In the genomic region with DNA sequence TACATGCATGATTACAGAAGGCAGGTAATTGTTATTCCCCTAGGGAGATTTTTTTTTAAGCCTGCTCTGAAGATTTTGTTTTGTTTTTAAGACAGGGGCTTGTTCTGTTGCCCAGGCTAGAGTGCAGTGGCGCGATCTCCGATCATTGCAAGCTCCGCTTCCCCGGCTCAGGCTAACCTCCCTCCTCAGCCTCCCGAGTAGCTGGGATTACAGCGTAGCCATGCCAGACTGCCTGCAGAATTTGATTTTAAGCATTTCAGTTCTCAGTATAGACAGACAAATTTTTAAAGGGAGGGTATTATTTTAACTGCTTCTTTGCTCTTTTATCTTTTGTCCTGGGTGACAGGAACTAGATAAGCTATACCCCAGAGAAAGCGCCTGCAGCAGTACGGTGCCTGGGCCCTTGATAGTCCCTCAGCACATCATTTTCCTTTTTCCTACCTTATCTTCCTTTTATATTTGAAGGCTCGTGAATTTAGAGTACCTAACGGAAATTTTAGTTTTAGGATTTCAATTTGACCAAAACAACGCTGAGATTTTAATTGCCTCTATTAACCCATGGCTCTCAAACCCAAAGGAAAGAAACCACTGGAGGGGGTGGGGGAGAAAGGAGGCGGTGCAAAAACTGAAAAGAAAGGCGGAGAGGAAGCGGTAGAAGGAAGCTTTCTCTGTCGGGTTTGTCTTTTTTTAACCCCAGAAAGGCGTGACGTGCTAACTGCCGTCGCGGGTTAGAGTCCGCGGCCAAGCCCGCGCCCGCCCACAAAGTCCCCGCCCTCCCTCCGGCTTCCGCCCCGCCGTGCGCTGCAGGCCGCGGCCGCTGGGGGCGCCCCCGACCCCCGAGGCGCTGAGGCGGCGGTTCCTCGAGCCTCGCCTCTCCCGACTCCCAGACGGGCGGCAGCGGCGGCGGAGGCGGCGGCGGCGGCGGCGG, we compare ENCODE assay signal across 9 cellular contexts. TPM values are rescaled to one million over a fixed set of nuclear protein-coding genes. Genes with fewer than 3 reads are reported as not detected.
DNase-seq lines count a peak whose midpoint lies in the region; ATAC-seq, FAIRE-seq and TF ChIP-seq lines count a peak whose summit lies in the region.
"Had no signal": no experiment of that assay in that cellular context is flagged by ENCODE, and none has a peak within 500 bp of the region (broad histone marks: within the 10 kb centered on the region; RNA-seq: fewer than 3 reads in every experiment).

A gene (plus strand): TSS at position 886 of the 928 bp plus-strand sequence. CDS start 329 bp downstream, outside the sequence.

- FAIRE-seq in keratinocyte (lab: Jason Lieb, UNC) = no peak
- FAIRE-seq: TTC549 had no signal

- dilution Hi-C loops in mammary epithelial cell (cut with HindIII; ENCODE audit: low sequenced_read_pairs) (no loop called here), keratinocyte (cut with MboI; ENCODE audit: extremely low pct_ligation_motif_present, low sequenced_read_pairs) (no loop called here)

- no peaks in the 10 kb centered on the region for H3K27me3 ChIP-seq in WERI-Rb-1 (ENCODE audit: insufficient read depth, low read depth, severe bottlenecking)
- H3K27me3 ChIP-seq in mammary epithelial cell (ENCODE audit: insufficient read depth, low read length) = no peaks in the 10 kb centered on the region
- no peaks in the 10 kb centered on the region for H3K27me3 ChIP-seq in keratinocyte (ENCODE audit: control insufficient read depth, extremely low read depth, insufficient read depth, low read length)

- H3K9ac ChIP-seq in mammary epithelial cell (ENCODE audit: insufficient read depth, low read length) (peak within 1 kb of the TSS; percentile 12), keratinocyte (ENCODE audit: control insufficient read depth, extremely low read depth, insufficient read depth, low read length) (peak within 1 kb of the TSS; percentile 40)

- BruUV-seq in mammary epithelial cell (replicated peaks; lab: Mats Ljungman, UMichigan) = no TSS peak

- H2AFZ ChIP-seq in mammary epithelial cell (ENCODE audit: low read depth, low read length) (peak within 1 kb of the TSS; percentile 91), keratinocyte (ENCODE audit: control insufficient read depth, low read length) (peak within 1 kb of the TSS; percentile 90)

- H3K9me1 ChIP-seq in keratinocyte (ENCODE audit: control insufficient read depth, extremely low read depth, insufficient read depth, low read length) = no peaks in the 10 kb centered on the region

- peak; percentile 69 for TF ChIP-seq CTCF in WERI-Rb-1 (IDR thresholded peaks at IDR 0.05; ENCODE audit: low read depth, low read length)
- peak; percentile 34 to 58 for TF ChIP-seq CTCF in mammary epithelial cell (conservative IDR thresholded peaks at IDR 0.05 in 1 of 2, IDR thresholded peaks at IDR 0.05 in 1 of 2; ENCODE audit: extremely low read depth in 1 of 2, insufficient read depth in 1 of 2, low read depth in 1 of 2, low read length in 2 of 2)
- TF ChIP-seq CTCF in keratinocyte (optimal IDR thresholded peaks at IDR 0.05 in 1 of 3, IDR thresholded peaks at IDR 0.05 in 1 of 3, conservative IDR thresholded peaks at IDR 0.05 in 1 of 3; ENCODE audit: extremely low read depth in 1 of 3, insufficient read depth in 2 of 3, low read length in 3 of 3) = peak in 2 of 3 experiments; percentile 56 to 67

- no peaks in the 10 kb centered on the region for H4K20me1 ChIP-seq in mammary epithelial cell (ENCODE audit: insufficient read depth, low read length)
- H4K20me1 ChIP-seq in keratinocyte (ENCODE audit: control insufficient read depth, extremely low read depth, insufficient read depth, low read length) = no peaks in the 10 kb centered on the region

- CTCF ChIA-PET in mammary epithelial cell (lab: Charles Lee; ENCODE audit: low non-redundant PET) = interaction anchor here (0.6 to 0.9 kb wide), 6 partner anchors 8 to 1023 kb away, joined by 3 to 16 read pairs (median 4); no protein-coding TSS in a partner anchor

- in situ Hi-C loops in mammary epithelial cell (cut with MboI; ENCODE audit: low sequenced_read_pairs in 2 of 2) = no loop called here

- ATAC-seq in GM18867 (IDR thresholded peaks at IDR 0.05; ENCODE audit: unreplicated experiment) (peak; percentile 83), HG03095 (IDR thresholded peaks at IDR 0.05; ENCODE audit: unreplicated experiment) (peak; percentile 70)

- H3K36me3 ChIP-seq in WERI-Rb-1 = no peaks in the 10 kb centered on the region
- no peaks in the 10 kb centered on the region for H3K36me3 ChIP-seq in mammary epithelial cell (ENCODE audit: insufficient read depth, low read length)
- no peaks in the 10 kb centered on the region for H3K36me3 ChIP-seq in keratinocyte (ENCODE audit: control insufficient read depth in 2 of 2, extremely low read depth in 1 of 2, insufficient read depth in 2 of 2, low read length in 2 of 2)

- H3K27ac ChIP-seq in WERI-Rb-1 = peak within 1 kb of the TSS; percentile 74
- peak within 1 kb of the TSS; percentile 25 for H3K27ac ChIP-seq in mammary epithelial cell (ENCODE audit: insufficient read depth, low read depth, low read length)
- no peak within 1 kb of the TSS for H3K27ac ChIP-seq in keratinocyte (ENCODE audit: control insufficient read depth, insufficient read depth, low read length)

- DNase-seq in AG08395 (ENCODE audit: low spot score) (peak; percentile 93), NCI-H2171 (lab: John Stamatoyannopoulos, UW) (peak; percentile 89), WERI-Rb-1 (peak; percentile 84), mammary epithelial cell (peak; percentile 81), keratinocyte (ENCODE audit: low read depth, low spot score) (no peak)
- peak; percentile 89 for DNase-seq in stimulated activated CD4-positive, alpha-beta T cell treated with anti-CD3 and anti-CD28 coated beads, Interleukin-12 subunit alpha, Interleukin-12 subunit beta, amount 100 ng/mL, for 4 hours

- H3K79me2 ChIP-seq in mammary epithelial cell (ENCODE audit: insufficient read depth, low read length) = peaks cover 7% of the 10 kb centered on the region
- H3K79me2 ChIP-seq in keratinocyte (ENCODE audit: control insufficient read depth, insufficient read depth, low read length) = no peaks in the 10 kb centered on the region

- intact Hi-C loops in mammary epithelial cell (cut with micrococcal nuclease) = loop anchor here (5.0 kb wide), 1 partner anchor 338 kb away; no protein-coding TSS in a partner anchor

- H3K4me3 ChIP-seq in WERI-Rb-1 (ENCODE audit: low read depth, low read length) (peak within 1 kb of the TSS; percentile 85), mammary epithelial cell (replicated peaks in 1 of 3; ENCODE audit: insufficient read depth in 1 of 3, low read depth in 2 of 3, low read length in 3 of 3) (peak within 1 kb of the TSS; percentile 52 to 57 (median 53)), keratinocyte (ENCODE audit: control insufficient read depth in 2 of 3, extremely low read depth in 1 of 3, insufficient read depth in 2 of 3, low read depth in 1 of 3, low read length in 3 of 3) (peak within 1 kb of the TSS; percentile 43 to 72 (median 69))

- H3K9me3 ChIP-seq in WERI-Rb-1 (ENCODE audit: severe bottlenecking) = no peaks in the 10 kb centered on the region
- H3K9me3 ChIP-seq in mammary epithelial cell (replicated peaks; ENCODE audit: insufficient read depth, low read length) = no peaks in the 10 kb centered on the region
- no peaks in the 10 kb centered on the region for H3K9me3 ChIP-seq in keratinocyte (ENCODE audit: control insufficient read depth, low read depth, low read length)

- WGBS in mammary epithelial cell (ENCODE audit: low coverage, missing lambda C conversion rate) = 40% methylated on average over 22 of the region's 55 CpGs

- H3K4me2 ChIP-seq in mammary epithelial cell (ENCODE audit: insufficient read depth, low read depth, low read length) (peak within 1 kb of the TSS; percentile 92), keratinocyte (ENCODE audit: control insufficient read depth, extremely low read depth, insufficient read depth, low read depth, low read length) (peak within 1 kb of the TSS; percentile 93)

- H3K4me1 ChIP-seq in mammary epithelial cell (ENCODE audit: insufficient read depth, low read length) = peaks cover 22% of the 10 kb centered on the region
- H3K4me1 ChIP-seq in keratinocyte (ENCODE audit: control insufficient read depth, extremely low read depth, insufficient read depth, low read length) = peaks cover 15% of the 10 kb centered on the region

RNA-seq across cellular contexts. Expression of the gene that starts here (rescaled TPM):
- total RNA-seq in mammary epithelial cell = 10 to 100 TPM in 1 of 2 donors, 1 to 10 TPM in 1; 4.5 to 10.0 TPM
- polyA plus RNA-seq in mammary epithelial cell (2.2 TPM), keratinocyte (0.95 to 2.0 TPM (median 1.6 TPM) in 3 replicates)
- polyA minus RNA-seq in mammary epithelial cell (5.6 TPM), keratinocyte (0.33 to 2.5 TPM (median 2.0 TPM) in 3 replicates)
- polyA plus RNA-seq in keratinocyte (2011; ENCODE audit: low read depth) = 0.37 TPM
- 1.1 and 2.2 TPM in 2 replicates for polyA plus RNA-seq in keratinocyte (2011; cell fraction: cytosol; rRNA removed)
- polyA plus RNA-seq in keratinocyte (2011; cell fraction: nucleus; rRNA removed) = 1.1 and 1.2 TPM in 2 replicates
- 0.24 and 1.4 TPM in 2 replicates for polyA plus RNA-seq in keratinocyte (2012; ENCODE audit: low replicate concordance)
- polyA minus RNA-seq in keratinocyte (2011; cell fraction: cytosol; rRNA and poly(A)+ RNA removed) = 1.5 TPM
- polyA minus RNA-seq in keratinocyte (2011; cell fraction: nucleus; rRNA and poly(A)+ RNA removed) = 0.84 and 1.9 TPM in 2 replicates
